Comparison of ENCODE assay signal across 8 cellular contexts in genomic region chr1:160069460-160070231, GRCh38. TPM values are rescaled to one million over a fixed set of nuclear protein-coding genes. Genes with fewer than 3 reads are reported as not detected.
A peak's percentile ranks its signal among the peaks of the same experiment; 100 is the strongest.
DNase-seq lines count a peak whose midpoint lies in the region; ATAC-seq lines count a peak whose summit lies in the region.

Gene KCNJ10, minus strand, starts transcription at chr1:160070160. Its CDS starts 27,628 bp downstream, at chr1:160042532.

- H3K27ac ChIP-seq in iPS DF 6.9 (ENCODE audit: low read length) (no peak within 1 kb of the TSS), skin epidermis (no peak within 1 kb of the TSS)

- H3K9me3 ChIP-seq in HAP-1, result no peaks in the 10 kb centered on the region
- H3K9me3 ChIP-seq in iPS DF 6.9 (ENCODE audit: control insufficient read depth, insufficient read depth, low read length), result no peaks in the 10 kb centered on the region

- H3K36me3 ChIP-seq in HAP-1 (replicated peaks) (no peaks in the 10 kb centered on the region), iPS DF 6.9 (ENCODE audit: control insufficient read depth, insufficient read depth, low read length) (no peaks in the 10 kb centered on the region)

- H3K27me3 Mint-ChIP-seq in activated CD8-positive, alpha-beta T cell treated with anti-CD3 and anti-CD28 coated beads, Interleukin-2, amount 10 ng/mL, durations not matched to agents 7 days and 5 days (ENCODE audit: low read depth), result peaks cover 58% of the 10 kb centered on the region

- CTCF ChIA-PET in activated CD8-positive, alpha-beta T cell treated with anti-CD3 and anti-CD28 coated beads, Interleukin-2, amount 10 ng/mL, durations not matched to agents 7 days and 5 days (lab: Charles Lee), result interaction anchor here (1.4 to 27.5 kb wide), 4 partner anchors 9 to 17 kb away, joined by 4 to 617 read pairs (median 39); partner anchors contain the start of gene KCNJ9

- H3K4me3 Mint-ChIP-seq in activated CD8-positive, alpha-beta T cell treated with anti-CD3 and anti-CD28 coated beads, Interleukin-2, amount 10 ng/mL, durations not matched to agents 7 days and 5 days, result peak within 1 kb of the TSS; percentile 66

- H3K27me3 ChIP-seq in HAP-1 (ENCODE audit: low read depth), result peaks cover 2% of the 10 kb centered on the region; the same call in 1 of the 2 replicates
- peaks cover 2% of the 10 kb centered on the region; the same call in 1 of the 2 replicates for H3K27me3 ChIP-seq in iPS DF 6.9 (ENCODE audit: control insufficient read depth, insufficient read depth, low read length)

- in situ Hi-C loops in HAP-1 (cut with MboI; ENCODE audit: low sequenced_read_pairs), result no loop called here

- WGBS in iPS DF 6.9 (ENCODE audit: insufficient coverage, insufficient read length), result no CpG with 5 or more reads among the region's 32 CpGs

- POLR2A ChIA-PET in activated CD8-positive, alpha-beta T cell treated with anti-CD3 and anti-CD28 coated beads, Interleukin-2, amount 10 ng/mL, durations not matched to agents 7 days and 5 days (lab: Charles Lee), result no interaction called here

- H3K36me3 Mint-ChIP-seq in activated CD8-positive, alpha-beta T cell treated with anti-CD3 and anti-CD28 coated beads, Interleukin-2, amount 10 ng/mL, durations not matched to agents 7 days and 5 days (ENCODE audit: low read depth), result no peaks in the 10 kb centered on the region

- DNase-seq in HAP-1 (ENCODE audit: low spot score in 2 of 2), result no peak
- DNase-seq in activated CD8-positive, alpha-beta T cell treated with anti-CD3 and anti-CD28 coated beads, Interleukin-2, amount 10 ng/mL, durations not matched to agents 7 days and 5 days, result no peak
- DNase-seq in iPS DF 6.9 (ENCODE audit: low read depth, low spot score), result no peak
- DNase-seq in SHP77 (lab: John Stamatoyannopoulos, UW), result no peak
- no peak for DNase-seq in NCI-H187 (lab: John Stamatoyannopoulos, UW)
- no peak for DNase-seq in COLO829 (ENCODE audit: low spot score)

- no peaks in the 10 kb centered on the region for H3K9me3 Mint-ChIP-seq in activated CD8-positive, alpha-beta T cell treated with anti-CD3 and anti-CD28 coated beads, Interleukin-2, amount 10 ng/mL, durations not matched to agents 7 days and 5 days (ENCODE audit: insufficient read depth)

- peaks cover 14% of the 10 kb centered on the region for H3K4me1 Mint-ChIP-seq in activated CD8-positive, alpha-beta T cell treated with anti-CD3 and anti-CD28 coated beads, Interleukin-2, amount 10 ng/mL, durations not matched to agents 7 days and 5 days (ENCODE audit: low read depth)

- H3K4me3 ChIP-seq in HAP-1 (peak within 1 kb of the TSS; percentile 37), iPS DF 6.9 (ENCODE audit: low read length) (peak within 1 kb of the TSS; percentile 80), skin epidermis (peak within 1 kb of the TSS; percentile 7 to 44 (median 29))

- H3K4me1 ChIP-seq in HAP-1 (peaks cover 5% of the 10 kb centered on the region; the same call in 1 of the 2 replicates), iPS DF 6.9 (ENCODE audit: control insufficient read depth, insufficient read depth, low read length) (peaks cover 5% of the 10 kb centered on the region; the same call in 1 of the 2 replicates)

- H3K27ac Mint-ChIP-seq in activated CD8-positive, alpha-beta T cell treated with anti-CD3 and anti-CD28 coated beads, Interleukin-2, amount 10 ng/mL, durations not matched to agents 7 days and 5 days, result no peak within 1 kb of the TSS

- ATAC-seq in activated CD8-positive, alpha-beta T cell treated with anti-CD3 and anti-CD28 coated beads, Interleukin-2, amount 10 ng/mL, durations not matched to agents 7 days and 5 days, result no peak
- no peak for ATAC-seq in HG02610 (IDR thresholded peaks at IDR 0.05; ENCODE audit: unreplicated experiment)

RNA-seq across cellular contexts. Expression of gene KCNJ10, which starts in this region (rescaled TPM):
- total RNA-seq in activated CD8-positive, alpha-beta T cell treated with anti-CD3 and anti-CD28 coated beads, Interleukin-2, amount 10 ng/mL, durations not matched to agents 7 days and 5 days, result not detected

Comparison
In these comparisons a context has a peak if more than half of its experiments do, and no peak if none do; other contexts are left out.
1. H3K4me3 ChIP-seq: peak in every context shown above with its lines; median percentile 80 in iPS DF 6.9; 37 in HAP-1; 29 in skin epidermis.